22 cellular contexts compared by ENCODE assay signal in genomic region chr13:30151398-30151797, GRCh38.
DNase-seq lines count a peak whose midpoint lies in the region; ATAC-seq and TF ChIP-seq lines count a peak whose summit lies in the region.
"Had no signal": no experiment of that assay in that cellular context is flagged by ENCODE, and none has a peak within 500 bp of the region (broad histone marks: within the 10 kb centered on the region; RNA-seq: fewer than 3 reads in every experiment).

No MANE protein-coding gene starts in this region.

- 61 to 83% (median 72%) methylated on average over 5 of the region's 5 CpGs for WGBS in spleen, 5 donors

- peaks cover 3 to 67% (median 30%) of the 10 kb centered on the region in 6 donors for H3K4me1 ChIP-seq in spleen
- no peaks in the 10 kb centered on the region for H3K4me1 ChIP-seq in colonic mucosa
- H3K4me1 ChIP-seq: suprapubic skin had no signal

- no peak for TF ChIP-seq POLR2A in spleen (IDR thresholded peaks at IDR 0.05)

- peak overlapping the region; percentile 32 for H3K4me3 Mint-ChIP-seq in activated naive CD8-positive, alpha-beta T cell treated with anti-CD3 and anti-CD28 coated beads, Interleukin-2, amount 10 ng/mL, durations not matched to agents 7 days and 5 days
- H3K4me3 Mint-ChIP-seq: CD14-positive monocyte had no signal

- no peaks in the 10 kb centered on the region for H3K36me3 Mint-ChIP-seq in activated naive CD8-positive, alpha-beta T cell treated with anti-CD3 and anti-CD28 coated beads, Interleukin-2, amount 10 ng/mL, durations not matched to agents 7 days and 5 days
- H3K36me3 Mint-ChIP-seq: CD14-positive monocyte had no signal

- H3K4me1 Mint-ChIP-seq in activated naive CD8-positive, alpha-beta T cell treated with anti-CD3 and anti-CD28 coated beads, Interleukin-2, amount 10 ng/mL, durations not matched to agents 7 days and 5 days: peaks cover 39% of the 10 kb centered on the region
- H3K4me1 Mint-ChIP-seq: CD14-positive monocyte had no signal

- TF ChIP-seq CTCF in spleen (IDR thresholded peaks at IDR 0.05 in 8 of 11, conservative IDR thresholded peaks at IDR 0.05 in 3 of 11) (no peak), colonic mucosa (IDR thresholded peaks at IDR 0.05) (no peak), GM20000 (IDR thresholded peaks at IDR 0.05; ENCODE audit: extremely low read depth, missing control alignments) (no peak)

- H3K27me3 Mint-ChIP-seq in activated naive CD8-positive, alpha-beta T cell treated with anti-CD3 and anti-CD28 coated beads, Interleukin-2, amount 10 ng/mL, durations not matched to agents 7 days and 5 days: peaks cover 7% of the 10 kb centered on the region

- H3K36me3 ChIP-seq in spleen: no peaks in the 10 kb centered on the region
- no peaks in the 10 kb centered on the region for H3K36me3 ChIP-seq in colonic mucosa
- H3K36me3 ChIP-seq: cardiac muscle cell, Peyer's patch, suprapubic skin had no signal

- H3K9me3 ChIP-seq in spleen (no peaks in the 10 kb centered on the region), colonic mucosa (no peaks in the 10 kb centered on the region)
- H3K9me3 ChIP-seq: Peyer's patch, suprapubic skin had no signal

- POLR2A ChIA-PET in activated naive CD8-positive, alpha-beta T cell treated with anti-CD3 and anti-CD28 coated beads, Interleukin-2, amount 10 ng/mL, durations not matched to agents 7 days and 5 days (lab: Charles Lee): no interaction called here

- peak; percentile 2 for DNase-seq in activated effector memory CD4-positive, alpha-beta T cell treated with anti-CD3 and anti-CD28 coated beads, Interleukin-2, amount 50 U/mL, for 16 hours
- no peak for DNase-seq in activated effector memory CD4-positive, alpha-beta T cell treated with Interleukin-2 at 50 U/mL for 16 hours
- DNase-seq in NCI-H524 treated with DMSO at 0.1 percent for 48 hours (lab: John Stamatoyannopoulos, UW): peak; percentile 60
- DNase-seq in activated naive CD8-positive, alpha-beta T cell treated with anti-CD3 and anti-CD28 coated beads, Interleukin-2, amount 10 ng/mL, durations not matched to agents 7 days and 5 days: no peak
- peak; percentile 50 for DNase-seq in spleen
- no peak for DNase-seq in colonic mucosa
- no peak for DNase-seq in stimulated activated CD4-positive, alpha-beta T cell treated with anti-CD3 and anti-CD28 coated beads, Interleukin-2, amount 100 ng/mL, for 48 hours
- DNase-seq in GM20000 (ENCODE audit: low spot score): no peak
- DNase-seq: amniotic stem cell; DMS79; left cardiac atrium; mesenchymal stem cell; NCI-H187 treated with DMSO at 0.1 percent for 48 hours; NCI-H345; stimulated activated CD4-positive, alpha-beta T cell treated with anti-CD3 and anti-CD28 coated beads, Interleukin-4, amount 100 ng/mL, for 1 hour had no signal

- no peak overlapping the region for H3K9ac ChIP-seq in colonic mucosa (ENCODE audit: low read depth in 2 of 2, low read length in 2 of 2)

- peak overlapping the region in 7 of 8 donors; percentile 13 to 90 (median 58) for H3K27ac ChIP-seq in spleen
- H3K27ac ChIP-seq in colonic mucosa: no peak overlapping the region
- H3K27ac ChIP-seq: cardiac muscle cell, Peyer's patch, suprapubic skin had no signal

- peak overlapping the region; percentile 50 for H3K27ac Mint-ChIP-seq in activated naive CD8-positive, alpha-beta T cell treated with anti-CD3 and anti-CD28 coated beads, Interleukin-2, amount 10 ng/mL, durations not matched to agents 7 days and 5 days
- H3K27ac Mint-ChIP-seq: CD14-positive monocyte, progenitor cell of endocrine pancreas had no signal

- no peaks in the 10 kb centered on the region for H3K9me3 Mint-ChIP-seq in activated naive CD8-positive, alpha-beta T cell treated with anti-CD3 and anti-CD28 coated beads, Interleukin-2, amount 10 ng/mL, durations not matched to agents 7 days and 5 days
- H3K9me3 Mint-ChIP-seq: CD14-positive monocyte had no signal

- H3K27me3 ChIP-seq in spleen (replicated peaks in 1 of 7) (peaks cover 0 to 20% (median 0%) of the 10 kb centered on the region in 7 donors), colonic mucosa (no peaks in the 10 kb centered on the region)
- H3K27me3 ChIP-seq: cardiac muscle cell, Peyer's patch had no signal

- H3K4me3 ChIP-seq in spleen (no peak overlapping the region), colonic mucosa (no peak overlapping the region)
- H3K4me3 ChIP-seq: cardiac muscle cell, Peyer's patch, suprapubic skin had no signal

- intact Hi-C loops in spleen (cut with DNase I; ENCODE audit: low total_unique reads): no loop called here
- intact Hi-C loops in colonic mucosa (cut with DNase I): no loop called here

- ATAC-seq in activated naive CD8-positive, alpha-beta T cell treated with anti-CD3 and anti-CD28 coated beads, Interleukin-2, amount 10 ng/mL, durations not matched to agents 7 days and 5 days (ENCODE audit: low read depth): no peak
- ATAC-seq: esophagus mucosa, left cardiac atrium, SK-N-SH treated with all-trans-retinoic acid at 6 μM for 48 hours had no signal

Comparison
In these comparisons a context has a peak if more than half of its experiments do, and no peak if none do; other contexts are left out.
1. DNase-seq: peak in activated effector memory CD4-positive, alpha-beta T cell treated with anti-CD3 and anti-CD28 coated beads, Interleukin-2, amount 50 U/mL, for 16 hours (single experiment), NCI-H524 treated with DMSO at 0.1 percent for 48 hours (single experiment) and spleen (single experiment); none in activated effector memory CD4-positive, alpha-beta T cell treated with Interleukin-2 at 50 U/mL for 16 hours (single experiment), activated naive CD8-positive, alpha-beta T cell treated with anti-CD3 and anti-CD28 coated beads, Interleukin-2, amount 10 ng/mL, durations not matched to agents 7 days and 5 days (single experiment), colonic mucosa (single experiment), stimulated activated CD4-positive, alpha-beta T cell treated with anti-CD3 and anti-CD28 coated beads, Interleukin-2, amount 100 ng/mL, for 48 hours (0 of 2) and GM20000 (single experiment).